8 cellular contexts compared by ENCODE assay signal in genomic region chr12:109461846-109462766, GRCh38. TPM values are rescaled to one million over a fixed set of nuclear protein-coding genes. Genes with fewer than 3 reads are reported as not detected.
DNase-seq lines count a peak whose midpoint lies in the region; ATAC-seq and TF ChIP-seq lines count a peak whose summit lies in the region.

No MANE protein-coding gene starts in this region.

- ATAC-seq in GM19324 (IDR thresholded peaks at IDR 0.05; ENCODE audit: low FRiP score, unreplicated experiment): no peak
- no peak for ATAC-seq in GM21786 (IDR thresholded peaks at IDR 0.05; ENCODE audit: unreplicated experiment)
- no peak for ATAC-seq in GM19023 (IDR thresholded peaks at IDR 0.05; ENCODE audit: unreplicated experiment)

- intact Hi-C loops in adrenal gland (cut with DNase I): no loop called here

- H3K27ac ChIP-seq in HEK293 (ENCODE audit: extremely low read depth, low read depth, low read length): no peak overlapping the region
- H3K27ac ChIP-seq in adrenal gland: peak overlapping the region; percentile 77 to 99 (median 95)
- peak overlapping the region; percentile 94 to 99 for H3K27ac ChIP-seq in right atrium auricular region

- H3K9me3 ChIP-seq in HEK293 (ENCODE audit: control insufficient read depth, insufficient read depth, low read depth, low read length) (no peaks in the 10 kb centered on the region), adrenal gland (replicated peaks in 1 of 3) (no peaks in the 10 kb centered on the region), right atrium auricular region (no peaks in the 10 kb centered on the region)

- no peak for TF ChIP-seq POLR2A in adrenal gland (IDR thresholded peaks at IDR 0.05)

- H3K4me1 ChIP-seq in HEK293 (ENCODE audit: control insufficient read depth, insufficient read depth, low read length): peaks cover 19% of the 10 kb centered on the region
- peaks cover 50 to 95% of the 10 kb centered on the region in 2 donors for H3K4me1 ChIP-seq in adrenal gland (replicated peaks in 1 of 2)
- peaks cover 0 to 98% of the 10 kb centered on the region in 2 donors for H3K4me1 ChIP-seq in right atrium auricular region

- CTCF ChIA-PET in HEK293 (lab: Yijun Ruan, JAX): interaction anchor here (1.4 to 5.3 kb wide), 3 partner anchors 28 to 969 kb away, joined by 5 to 27 read pairs (median 7); no protein-coding TSS in a partner anchor

- H3K36me3 ChIP-seq in HEK293 (ENCODE audit: control insufficient read depth in 2 of 2, insufficient read depth in 1 of 2, low read length in 2 of 2) (peaks cover 3 to 46% of the 10 kb centered on the region in 2 experiments), adrenal gland (replicated peaks in 1 of 2) (peaks cover 0 to 22% of the 10 kb centered on the region in 2 donors), right atrium auricular region (peaks cover 20% of the 10 kb centered on the region)

- H3K27me3 ChIP-seq in adrenal gland (no peaks in the 10 kb centered on the region), right atrium auricular region (no peaks in the 10 kb centered on the region)

- POLR2A ChIA-PET in HEK293 (lab: Yijun Ruan, JAX): interaction anchor here (0.6 to 4.2 kb wide), 2 partner anchors 15 to 305 kb away, joined by 5 to 17 read pairs; partner anchors contain the start of genes KCTD10 and UBE3B

- 69 to 73% (median 70%) methylated on average over 12 to 13 of the region's 13 CpGs for WGBS in adrenal gland, 4 donors

- DNase-seq in adrenal gland: peak; percentile 54 to 94 (median 91)
- DNase-seq in right atrium auricular region (ENCODE audit: low spot score): peak; percentile 93
- DNase-seq in renal cortical epithelial cell (ENCODE audit: low read depth): peak; percentile 79
- DNase-seq in cortex of kidney (lab: John Stamatoyannopoulos, UW): no peak

- TF ChIP-seq CTCF in HEK293 (tag by site-specific recombination; IDR thresholded peaks at IDR 0.05) (no peak), adrenal gland (IDR thresholded peaks at IDR 0.05) (no peak), right atrium auricular region (IDR thresholded peaks at IDR 0.05) (no peak)

- H3K4me3 ChIP-seq in HEK293 (ENCODE audit: low read depth, low read length) (no peak overlapping the region), adrenal gland (no peak overlapping the region), right atrium auricular region (no peak overlapping the region)

TF ChIP-seq in HEK293, 187 proteins besides CTCF, POLR2A, EP300 and RAD21 (continues in another document):
- no peak for TF ChIP-seq EGR2 (tag by site-specific recombination; IDR thresholded peaks at IDR 0.05; ENCODE audit: low read depth)
- no peak for TF ChIP-seq ZNF148 (tag by site-specific recombination; IDR thresholded peaks at IDR 0.05; ENCODE audit: borderline replicate concordance)
- TF ChIP-seq ZNF10 (tag by site-specific recombination; IDR thresholded peaks at IDR 0.05): no peak
- TF ChIP-seq ZNF48 (tag by site-specific recombination; IDR thresholded peaks at IDR 0.05): no peak
- no peak for TF ChIP-seq ZNF501 (tag by site-specific recombination; IDR thresholded peaks at IDR 0.05)
- no peak for TF ChIP-seq ZNF391 (tag by site-specific recombination; IDR thresholded peaks at IDR 0.05; ENCODE audit: borderline replicate concordance, low read depth)
- TF ChIP-seq SP2 (tag by site-specific recombination; IDR thresholded peaks at IDR 0.05): peak; percentile 38; the same call in 1 of the 2 replicates
- TF ChIP-seq PRDM4 (tag by site-specific recombination; IDR thresholded peaks at IDR 0.05): peak; percentile 56; the same call in 1 of the 2 replicates
- no peak for TF ChIP-seq ZBTB11 (tag by site-specific recombination; conservative IDR thresholded peaks at IDR 0.05; ENCODE audit: low read depth)
- TF ChIP-seq ZNF341 (tag by site-specific recombination; IDR thresholded peaks at IDR 0.05; ENCODE audit: low read depth): peak; percentile 48; the same call in 1 of the 2 replicates
- TF ChIP-seq ZNF37A (tag by site-specific recombination; IDR thresholded peaks at IDR 0.05): no peak
- no peak for TF ChIP-seq SALL2 (tag by site-specific recombination; IDR thresholded peaks at IDR 0.05; ENCODE audit: borderline replicate concordance)
- TF ChIP-seq REPIN1 (tag by site-specific recombination; IDR thresholded peaks at IDR 0.05; ENCODE audit: low read depth): no peak
- TF ChIP-seq ZNF629 (tag by site-specific recombination; IDR thresholded peaks at IDR 0.05): no peak
- TF ChIP-seq PRDM6 (tag by site-specific recombination; IDR thresholded peaks at IDR 0.05): no peak
- TF ChIP-seq ZNF623 (tag by site-specific recombination; IDR thresholded peaks at IDR 0.05): no peak

RNA-seq across cellular contexts. Expression of gene KCTD10, which starts 15.0 kb away (rescaled TPM):
- total RNA-seq in adrenal gland (10 to 100 TPM; 36.5 to 77.8 (median 63.4) TPM), right atrium auricular region (10 to 100 TPM; 34.4 to 55.9 TPM), renal cortical epithelial cell (54.0 and 58.3 TPM in 2 replicates)
- 10 to 100 TPM; 21.6 to 57.5 (median 24.3) TPM for polyA plus RNA-seq in adrenal gland

RNA-seq across cellular contexts. Expression of gene UBE3B, which starts 15.3 kb away (rescaled TPM):
- total RNA-seq in adrenal gland: 10 to 100 TPM; 34.3 to 79.5 (median 41.0) TPM
- 10 to 100 TPM; 16.0 to 25.3 (median 18.4) TPM for polyA plus RNA-seq in adrenal gland
- 10 to 100 TPM; 41.7 to 71.8 TPM for total RNA-seq in right atrium auricular region
- 63.2 and 78.4 TPM in 2 replicates for total RNA-seq in renal cortical epithelial cell
